In genomic region chrX:13637224-13637623, GRCh38 we compare ENCODE assay signal across 3 cellular contexts. TPM values are rescaled to one million over a fixed set of nuclear protein-coding genes. Genes with fewer than 3 reads are reported as not detected.
A peak's percentile ranks its signal among the peaks of the same experiment; 100 is the strongest.
DNase-seq lines count a peak whose midpoint lies in the region; ATAC-seq, FAIRE-seq and TF ChIP-seq lines count a peak whose summit lies in the region.
"Not testable (repeated sequence)": the region's sequence is repeated elsewhere in the genome, so short reads cannot be mapped to it uniquely, and the experiment has no call there.

No MANE protein-coding gene starts in this region.

- not testable (repeated sequence) for TF ChIP-seq EP300 in K562 (IDR thresholded peaks at IDR 0.05; ENCODE audit: low read length)

- not testable (repeated sequence) for H3K27me3 ChIP-seq in astrocyte (ENCODE audit: insufficient read depth, low read length); K562 (ENCODE audit: control insufficient read depth in 2 of 2, insufficient read depth in 2 of 2, low read length in 2 of 2)

- not testable (repeated sequence) for H3K36me3 Mint-ChIP-seq in astrocyte (ENCODE audit: low read depth, unreplicated experiment)

- not testable (repeated sequence) for H3K4me1 Mint-ChIP-seq in astrocyte (ENCODE audit: low read depth, unreplicated experiment)

- not testable (repeated sequence) for TF ChIP-seq RAD21 in K562 (CRISPR knock-in tag; conservative IDR thresholded peaks at IDR 0.05 in 1 of 2, IDR thresholded peaks at IDR 0.05 in 1 of 2)

- not testable (repeated sequence) for ATAC-seq in K562

- H3K9me3 ChIP-seq in HEK293 (ENCODE audit: control insufficient read depth, insufficient read depth, low read depth, low read length); astrocyte (ENCODE audit: insufficient read depth, low read depth, low read length); K562 (replicated peaks; ENCODE audit: control insufficient read depth, insufficient read depth, low read depth, low read length): not testable (repeated sequence)

- H2AFZ ChIP-seq in astrocyte (ENCODE audit: low read depth, low read length); K562 (ENCODE audit: low read depth, low read length): not testable (repeated sequence)

- not testable (repeated sequence) for H3K4me2 ChIP-seq in astrocyte (ENCODE audit: low read length); K562 (ENCODE audit: insufficient read depth, low read length)

- intact Hi-C loops in K562 (cut with micrococcal nuclease): not testable (repeated sequence)

- POLR2A ChIA-PET in HEK293 (lab: Yijun Ruan, JAX); K562 (lab: Yijun Ruan, JAX): not testable (repeated sequence)

- BruUV-seq in K562 (replicated peaks; lab: Mats Ljungman, UMichigan): not testable (repeated sequence)

- H3K4me1 ChIP-seq in HEK293 (ENCODE audit: control insufficient read depth, insufficient read depth, low read length); astrocyte (ENCODE audit: insufficient read depth, low read length); K562 (replicated peaks in 1 of 2; ENCODE audit: control insufficient read depth in 2 of 2, insufficient read depth in 2 of 2, low read length in 2 of 2): not testable (repeated sequence)

- H3K9ac ChIP-seq in astrocyte (ENCODE audit: low read length); K562 (ENCODE audit: insufficient read depth in 1 of 2, low read depth in 2 of 2, low read length in 2 of 2): not testable (repeated sequence)

- peak; percentile 39 for FAIRE-seq in astrocyte (lab: Jason Lieb, UNC)
- not testable (repeated sequence) for FAIRE-seq in K562 (lab: Jason Lieb, UNC)

- in situ Hi-C loops in K562 (cut with MboI): loop anchor here (5.0 kb wide), 1 partner anchor 120 kb away; no protein-coding TSS in a partner anchor

- H3K27ac Mint-ChIP-seq in astrocyte (ENCODE audit: unreplicated experiment): not testable (repeated sequence)

- not testable (repeated sequence) for H3K36me3 ChIP-seq in HEK293 (ENCODE audit: control insufficient read depth in 2 of 2, insufficient read depth in 1 of 2, low read length in 2 of 2); astrocyte (ENCODE audit: insufficient read depth, low read length); K562 (ENCODE audit: control insufficient read depth, insufficient read depth, low read length)

- WGBS in K562 (ENCODE audit: insufficient coverage, low coverage, missing lambda C conversion rate): 8% methylated on average over 8 of the region's 9 CpGs

- H3K9me1 ChIP-seq in K562 (ENCODE audit: control insufficient read depth, insufficient read depth, low read length): not testable (repeated sequence)

- H3K4me3 ChIP-seq in HEK293 (ENCODE audit: low read depth, low read length); astrocyte (ENCODE audit: insufficient read depth, low read depth, low read length); K562: not testable (repeated sequence)

- not testable (repeated sequence) for TF ChIP-seq CTCF in HEK293 (tag by site-specific recombination; IDR thresholded peaks at IDR 0.05); astrocyte (IDR thresholded peaks at IDR 0.05; ENCODE audit: insufficient read depth, low read depth, low read length); K562 (IDR thresholded peaks at IDR 0.05 in 2 of 3, conservative IDR thresholded peaks at IDR 0.05 in 1 of 3; ENCODE audit: insufficient read depth in 2 of 3, low read depth in 1 of 3, low read length in 3 of 3)

- not testable (repeated sequence) for H3K27me3 Mint-ChIP-seq in astrocyte (ENCODE audit: low read depth, unreplicated experiment)

- not testable (repeated sequence) for H3K79me2 ChIP-seq in astrocyte (ENCODE audit: insufficient read depth, low read length); K562 (ENCODE audit: control insufficient read depth, insufficient read depth, low read length)

- H4K20me1 ChIP-seq in astrocyte (ENCODE audit: insufficient read depth, low read length); K562 (replicated peaks; ENCODE audit: control insufficient read depth, insufficient read depth, low read length): not testable (repeated sequence)

- DNase-seq in astrocyte (ENCODE audit: low read depth); K562 (ENCODE audit: extremely low read depth in 1 of 4, low spot score in 3 of 4): not testable (repeated sequence)

- not testable (repeated sequence) for H3K4me3 Mint-ChIP-seq in astrocyte (ENCODE audit: unreplicated experiment)

- not testable (repeated sequence) for TF ChIP-seq POLR2A in K562 (conservative IDR thresholded peaks at IDR 0.05)

- H3K9me3 Mint-ChIP-seq in astrocyte (ENCODE audit: unreplicated experiment): not testable (repeated sequence)

- CTCF ChIA-PET in HEK293 (lab: Yijun Ruan, JAX): interaction anchor here (0.9 kb wide), 1 partner anchor 9 kb away, joined by 5 read pairs; no protein-coding TSS in a partner anchor
- CTCF ChIA-PET in K562 (lab: Yijun Ruan, JAX; ENCODE audit: low intra/inter-chr PET ratio): not testable (repeated sequence)

- H3K27ac ChIP-seq in HEK293 (ENCODE audit: extremely low read depth, low read depth, low read length); astrocyte (ENCODE audit: low read depth, low read length); K562 (ENCODE audit: extremely low read depth, low read depth, low read length): not testable (repeated sequence)

TF ChIP-seq in HEK293, 187 proteins besides CTCF, POLR2A, EP300 and RAD21:
- TF ChIP-seq SETDB1 (IDR thresholded peaks at IDR 0.05; ENCODE audit: insufficient read length, low read length): peak; percentile 89

TF ChIP-seq in K562, 482 proteins besides CTCF, POLR2A, EP300 and RAD21:
- 0 out of 3 replicates have a peak, but pooled peaks of 1 of the 2 experiments have one; percentile 25 for TF ChIP-seq CBX3 (IDR thresholded peaks at IDR 0.05; ENCODE audit: borderline replicate concordance in 1 of 2, low read length in 2 of 2)
- peak; percentile 86 for TF ChIP-seq CBX5 (IDR thresholded peaks at IDR 0.05; ENCODE audit: borderline replicate concordance, low read depth)
- TF ChIP-seq TRIM24 (IDR thresholded peaks at IDR 0.05): peak in 1 of 2 experiments; percentile 50; a peak in 1 of 4 replicates
- peak; percentile 39; the same call in 1 of the 2 replicates for TF ChIP-seq TRIM28 (IDR thresholded peaks at IDR 0.05)

RNA-seq across cellular contexts. Expression of gene TCEANC, which starts 15.7 kb away (rescaled TPM):
- 1.0 and 2.3 TPM in 2 replicates for total RNA-seq in astrocyte
- 3.6 and 6.2 TPM in 2 replicates for total RNA-seq in K562 (2011; cell fraction: chromatin; rRNA removed; ENCODE audit: low replicate concordance)
- total RNA-seq in K562 (2011; cell fraction: nucleolus; rRNA removed): 2.2 and 2.9 TPM in 2 replicates
- total RNA-seq in K562 (2011; cell fraction: nucleoplasm; rRNA removed): 3.7 and 5.6 TPM in 2 replicates
- total RNA-seq in K562 (2014; rRNA removed): 0.98 and 1.2 TPM in 2 replicates
- 2.2 and 2.4 TPM in 2 replicates for total RNA-seq in K562 (2014; rRNA removed; fragmentation: Illumina TruSeq; extraction: Trizol)
- 2.0 and 2.2 TPM in 2 replicates for total RNA-seq in K562 (2015; rRNA removed; fragmentation: Illumina TruSeq; extraction: Trizol)
- total RNA-seq in K562 (2021): 1.5 and 1.9 TPM in 2 replicates
- polyA plus RNA-seq in K562 (2011; rRNA removed): 2.5 and 2.8 TPM in 2 replicates
- 0.48 and 0.88 TPM in 2 replicates for polyA plus RNA-seq in K562 (2011; cell fraction: cytosol; rRNA removed)
- 1.5 and 3.1 TPM in 2 replicates for polyA plus RNA-seq in K562 (2011; cell fraction: nucleus; rRNA removed)
- polyA plus RNA-seq in K562 (2012): 0.91 and 1.6 TPM in 2 replicates
- 1.7 and 2.0 TPM in 2 replicates for polyA plus RNA-seq in K562 (2014; fragmentation: Illumina TruSeq; extraction: Trizol)
- polyA plus RNA-seq in K562 (2014; fragmentation: Nextera tagmentation; extraction: Ambion mirVana): 1 to 10 TPM; 2.0 to 2.3 TPM
- 1.6 and 1.7 TPM in 2 replicates for polyA plus RNA-seq in K562 (2014; rRNA removed)
- 3.5 and 7.0 TPM in 2 replicates for polyA minus RNA-seq in K562 (2011; rRNA and poly(A)+ RNA removed)
- polyA minus RNA-seq in K562 (2011; cell fraction: cytosol; rRNA and poly(A)+ RNA removed): 0.91 and 1.0 TPM in 2 replicates
- 0.94 and 4.8 TPM in 2 replicates for polyA minus RNA-seq in K562 (2011; cell fraction: nucleus; rRNA and poly(A)+ RNA removed)

RNA-seq across cellular contexts. Expression of gene RAB9A, which starts 51.7 kb away (rescaled TPM):
- total RNA-seq in astrocyte (31.2 and 34.2 TPM in 2 replicates), K562 (2014; rRNA removed) (13.5 and 17.3 TPM in 2 replicates), K562 (2014; rRNA removed; fragmentation: Illumina TruSeq; extraction: Trizol) (19.0 and 19.7 TPM in 2 replicates), K562 (2015; rRNA removed; fragmentation: Illumina TruSeq; extraction: Trizol) (17.7 and 18.4 TPM in 2 replicates), K562 (2021) (17.8 and 18.3 TPM in 2 replicates)
- 5.0 and 12.8 TPM in 2 replicates for total RNA-seq in K562 (2011; cell fraction: chromatin; rRNA removed; ENCODE audit: low replicate concordance)
- total RNA-seq in K562 (2011; cell fraction: nucleolus; rRNA removed): 2.5 and 5.3 TPM in 2 replicates
- 6.5 and 10.2 TPM in 2 replicates for total RNA-seq in K562 (2011; cell fraction: nucleoplasm; rRNA removed)
- polyA plus RNA-seq in K562 (2011; rRNA removed) (13.5 and 16.1 TPM in 2 replicates), K562 (2014; fragmentation: Illumina TruSeq; extraction: Trizol) (17.6 and 20.5 TPM in 2 replicates), K562 (2014; fragmentation: Nextera tagmentation; extraction: Ambion mirVana) (10 to 100 TPM; 14.8 to 15.5 TPM), K562 (2014; rRNA removed) (19.2 and 20.8 TPM in 2 replicates)
- 6.9 and 12.9 TPM in 2 replicates for polyA plus RNA-seq in K562 (2011; cell fraction: cytosol; rRNA removed)
- polyA plus RNA-seq in K562 (2011; cell fraction: nucleus; rRNA removed): 5.0 and 8.8 TPM in 2 replicates
- 13.8 and 15.4 TPM in 2 replicates for polyA plus RNA-seq in K562 (2012)
- polyA minus RNA-seq in K562 (2011; rRNA and poly(A)+ RNA removed): 12.5 and 18.7 TPM in 2 replicates
- 3.2 and 5.9 TPM in 2 replicates for polyA minus RNA-seq in K562 (2011; cell fraction: cytosol; rRNA and poly(A)+ RNA removed)
- polyA minus RNA-seq in K562 (2011; cell fraction: nucleus; rRNA and poly(A)+ RNA removed): 2.8 and 3.9 TPM in 2 replicates
